8 cellular contexts compared by ENCODE assay signal in the genomic region with DNA sequence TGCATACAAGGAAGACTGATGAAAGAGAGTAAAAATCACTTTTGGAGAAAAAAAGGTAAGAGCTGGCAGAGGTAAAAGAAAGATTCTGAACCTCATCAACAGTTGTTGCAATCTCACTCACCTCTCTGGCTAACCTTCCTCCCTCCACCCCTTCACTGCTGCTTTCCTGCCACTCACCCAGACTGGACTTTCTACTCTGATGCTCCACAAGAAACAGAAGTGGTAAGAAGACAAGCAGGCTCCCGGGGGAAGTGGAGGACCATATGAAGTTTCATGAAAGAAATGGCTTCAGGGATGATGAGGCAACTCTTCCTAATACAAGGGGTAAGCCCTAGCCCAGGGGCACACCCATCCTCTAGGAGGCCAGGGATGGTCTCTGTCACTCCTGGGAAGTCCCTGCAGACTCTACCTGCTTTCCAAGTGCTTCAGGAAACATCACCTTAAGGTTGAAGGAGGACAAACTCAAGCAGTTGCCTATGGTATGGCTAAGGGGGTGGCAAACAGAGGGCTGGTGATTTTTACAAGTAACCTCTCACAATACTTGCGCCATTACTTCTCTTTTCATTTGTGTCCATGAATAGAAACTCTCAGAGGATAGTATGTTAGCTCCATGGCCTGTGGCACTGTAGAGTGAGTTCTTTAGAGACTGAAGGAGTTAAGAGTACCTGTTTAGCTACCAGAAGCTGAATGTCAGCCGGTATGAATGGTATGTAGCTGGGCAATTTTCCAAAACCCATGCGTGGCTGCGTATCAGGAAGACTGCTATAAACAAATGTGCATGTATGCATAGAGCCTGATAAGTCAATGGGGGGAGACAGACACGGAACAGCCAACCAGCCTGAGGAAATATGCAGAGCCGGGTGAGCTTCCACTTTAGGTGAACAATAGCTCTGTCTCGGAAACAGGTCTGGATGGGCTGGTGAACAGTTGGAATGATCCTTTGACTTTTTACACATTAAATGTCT.
A peak's percentile ranks its signal among the peaks of the same experiment; 100 is the strongest.
DNase-seq lines count a peak whose midpoint lies in the region; ATAC-seq, FAIRE-seq and TF ChIP-seq lines count a peak whose summit lies in the region.
"Had no signal": no experiment of that assay in that cellular context is flagged by ENCODE, and none has a peak within 500 bp of the region (broad histone marks: within the 10 kb centered on the region; RNA-seq: fewer than 3 reads in every experiment).

No MANE protein-coding gene starts in this region.

- peak; percentile 55 for FAIRE-seq in bronchial epithelial cell (lab: Jason Lieb, UNC)
- no peak for FAIRE-seq in pancreas (lab: Jason Lieb, UNC)

- H3K36me3 ChIP-seq in bronchial epithelial cell (ENCODE audit: control insufficient read depth, insufficient read depth, low read length) (no peaks in the 10 kb centered on the region), pancreas (no peaks in the 10 kb centered on the region)

- H3K4me1 ChIP-seq in pancreas = peaks cover 16 to 41% (median 17%) of the 10 kb centered on the region in 3 donors

- peak overlapping the region in 3 of 4 donors; percentile 11 to 61 (median 56) for H3K27ac ChIP-seq in pancreas

- H3K9me3 ChIP-seq in pancreas = no peaks in the 10 kb centered on the region

- DNase-seq in ELR (ENCODE audit: low read depth) (peak; percentile 48), NCI-H226 (peak; percentile 96), bronchial epithelial cell (ENCODE audit: low read depth) (peak; percentile 82), pancreas (peak in 1 of 6 donors; percentile 31)
- DNase-seq in activated CD4-positive, CD25-positive, alpha-beta regulatory T cell (lab: John Stamatoyannopoulos, UW) = no peak
- DNase-seq: H9 had no signal

- peak; percentile 21 to 60 (median 44) for ATAC-seq in pancreas
- ATAC-seq in HG03432 (IDR thresholded peaks at IDR 0.05; ENCODE audit: unreplicated experiment) = no peak
- ATAC-seq in GM19328 (IDR thresholded peaks at IDR 0.05; ENCODE audit: unreplicated experiment) = no peak

- H3K4me3 ChIP-seq in bronchial epithelial cell (ENCODE audit: low read depth, low read length) = no peak overlapping the region
- H3K4me3 ChIP-seq in pancreas = no peak overlapping the region

- no peaks in the 10 kb centered on the region for H3K27me3 ChIP-seq in bronchial epithelial cell (ENCODE audit: control insufficient read depth, insufficient read depth, low read length)
- H3K27me3 ChIP-seq in pancreas = no peaks in the 10 kb centered on the region

- intact Hi-C loops in pancreas (cut with DNase I) = no loop called here

- WGBS in pancreas, 2 donors = 42 to 45% methylated on average over 8 of the region's 8 CpGs

- TF ChIP-seq CTCF in bronchial epithelial cell (IDR thresholded peaks at IDR 0.05; ENCODE audit: insufficient read depth, low read length, severe bottlenecking) (no peak), pancreas (IDR thresholded peaks at IDR 0.05) (no peak)

Comparison
In these comparisons a context has a peak if more than half of its experiments do, and no peak if none do; other contexts are left out.
1. DNase-seq: peak in ELR (single experiment), NCI-H226 (single experiment) and bronchial epithelial cell (single experiment); none in activated CD4-positive, CD25-positive, alpha-beta regulatory T cell (0 of 4).
2. ATAC-seq: peak in pancreas (4 of 4); none in HG03432 (single experiment) and GM19328 (single experiment).